1 cellular context compared by ENCODE assay signal in genomic region chr15:40793216-40793989, GRCh38.
TF ChIP-seq lines count a peak whose summit lies in the region.

No MANE protein-coding gene starts in this region.

TF ChIP-seq in H1, 55 proteins besides CTCF, POLR2A, EP300 and RAD21:
- TF ChIP-seq CBX5 (IDR thresholded peaks at IDR 0.05; ENCODE audit: low read depth, low read length), result no peak
- TF ChIP-seq, protein P1, sequence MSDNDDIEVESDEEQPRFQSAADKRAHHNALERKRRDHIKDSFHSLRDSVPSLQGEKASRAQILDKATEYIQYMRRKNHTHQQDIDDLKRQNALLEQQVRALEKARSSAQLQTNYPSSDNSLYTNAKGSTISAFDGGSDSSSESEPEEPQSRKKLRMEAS (IDR thresholded peaks at IDR 0.05), result no peak
- no peak for TF ChIP-seq CEBPB (IDR thresholded peaks at IDR 0.05; ENCODE audit: low read depth, low read length)
- TF ChIP-seq SUZ12 (IDR thresholded peaks at IDR 0.05; ENCODE audit: low read length), result no peak
- no peak for TF ChIP-seq SP1 (IDR thresholded peaks at IDR 0.05; ENCODE audit: low read depth, low read length)
- TF ChIP-seq CHD1 (IDR thresholded peaks at IDR 0.05; ENCODE audit: low read depth, low read length), result no peak
- no peak for TF ChIP-seq MAFK (IDR thresholded peaks at IDR 0.05; ENCODE audit: low read depth, low read length)
- no peak for TF ChIP-seq GABPA (IDR thresholded peaks at IDR 0.05; ENCODE audit: borderline replicate concordance, insufficient read depth, low read length)
- TF ChIP-seq YY1 (IDR thresholded peaks at IDR 0.05; ENCODE audit: low read depth, low read length), result no peak
- no peak for TF ChIP-seq RXRA (IDR thresholded peaks at IDR 0.05; ENCODE audit: insufficient read depth, low read depth, low read length)
- TF ChIP-seq SRF (IDR thresholded peaks at IDR 0.05; ENCODE audit: low read depth, low read length), result no peak
- no peak for TF ChIP-seq CBX8 (IDR thresholded peaks at IDR 0.05; ENCODE audit: borderline replicate concordance, low read depth, low read length)
- TF ChIP-seq SAP30 (IDR thresholded peaks at IDR 0.05; ENCODE audit: insufficient read depth, insufficient replicate concordance, low read length), result no peak
- TF ChIP-seq KDM5A (IDR thresholded peaks at IDR 0.05; ENCODE audit: low read length), result no peak
- TF ChIP-seq ASH2L (IDR thresholded peaks at IDR 0.05; ENCODE audit: low read length), result no peak
- TF ChIP-seq, protein P2, sequence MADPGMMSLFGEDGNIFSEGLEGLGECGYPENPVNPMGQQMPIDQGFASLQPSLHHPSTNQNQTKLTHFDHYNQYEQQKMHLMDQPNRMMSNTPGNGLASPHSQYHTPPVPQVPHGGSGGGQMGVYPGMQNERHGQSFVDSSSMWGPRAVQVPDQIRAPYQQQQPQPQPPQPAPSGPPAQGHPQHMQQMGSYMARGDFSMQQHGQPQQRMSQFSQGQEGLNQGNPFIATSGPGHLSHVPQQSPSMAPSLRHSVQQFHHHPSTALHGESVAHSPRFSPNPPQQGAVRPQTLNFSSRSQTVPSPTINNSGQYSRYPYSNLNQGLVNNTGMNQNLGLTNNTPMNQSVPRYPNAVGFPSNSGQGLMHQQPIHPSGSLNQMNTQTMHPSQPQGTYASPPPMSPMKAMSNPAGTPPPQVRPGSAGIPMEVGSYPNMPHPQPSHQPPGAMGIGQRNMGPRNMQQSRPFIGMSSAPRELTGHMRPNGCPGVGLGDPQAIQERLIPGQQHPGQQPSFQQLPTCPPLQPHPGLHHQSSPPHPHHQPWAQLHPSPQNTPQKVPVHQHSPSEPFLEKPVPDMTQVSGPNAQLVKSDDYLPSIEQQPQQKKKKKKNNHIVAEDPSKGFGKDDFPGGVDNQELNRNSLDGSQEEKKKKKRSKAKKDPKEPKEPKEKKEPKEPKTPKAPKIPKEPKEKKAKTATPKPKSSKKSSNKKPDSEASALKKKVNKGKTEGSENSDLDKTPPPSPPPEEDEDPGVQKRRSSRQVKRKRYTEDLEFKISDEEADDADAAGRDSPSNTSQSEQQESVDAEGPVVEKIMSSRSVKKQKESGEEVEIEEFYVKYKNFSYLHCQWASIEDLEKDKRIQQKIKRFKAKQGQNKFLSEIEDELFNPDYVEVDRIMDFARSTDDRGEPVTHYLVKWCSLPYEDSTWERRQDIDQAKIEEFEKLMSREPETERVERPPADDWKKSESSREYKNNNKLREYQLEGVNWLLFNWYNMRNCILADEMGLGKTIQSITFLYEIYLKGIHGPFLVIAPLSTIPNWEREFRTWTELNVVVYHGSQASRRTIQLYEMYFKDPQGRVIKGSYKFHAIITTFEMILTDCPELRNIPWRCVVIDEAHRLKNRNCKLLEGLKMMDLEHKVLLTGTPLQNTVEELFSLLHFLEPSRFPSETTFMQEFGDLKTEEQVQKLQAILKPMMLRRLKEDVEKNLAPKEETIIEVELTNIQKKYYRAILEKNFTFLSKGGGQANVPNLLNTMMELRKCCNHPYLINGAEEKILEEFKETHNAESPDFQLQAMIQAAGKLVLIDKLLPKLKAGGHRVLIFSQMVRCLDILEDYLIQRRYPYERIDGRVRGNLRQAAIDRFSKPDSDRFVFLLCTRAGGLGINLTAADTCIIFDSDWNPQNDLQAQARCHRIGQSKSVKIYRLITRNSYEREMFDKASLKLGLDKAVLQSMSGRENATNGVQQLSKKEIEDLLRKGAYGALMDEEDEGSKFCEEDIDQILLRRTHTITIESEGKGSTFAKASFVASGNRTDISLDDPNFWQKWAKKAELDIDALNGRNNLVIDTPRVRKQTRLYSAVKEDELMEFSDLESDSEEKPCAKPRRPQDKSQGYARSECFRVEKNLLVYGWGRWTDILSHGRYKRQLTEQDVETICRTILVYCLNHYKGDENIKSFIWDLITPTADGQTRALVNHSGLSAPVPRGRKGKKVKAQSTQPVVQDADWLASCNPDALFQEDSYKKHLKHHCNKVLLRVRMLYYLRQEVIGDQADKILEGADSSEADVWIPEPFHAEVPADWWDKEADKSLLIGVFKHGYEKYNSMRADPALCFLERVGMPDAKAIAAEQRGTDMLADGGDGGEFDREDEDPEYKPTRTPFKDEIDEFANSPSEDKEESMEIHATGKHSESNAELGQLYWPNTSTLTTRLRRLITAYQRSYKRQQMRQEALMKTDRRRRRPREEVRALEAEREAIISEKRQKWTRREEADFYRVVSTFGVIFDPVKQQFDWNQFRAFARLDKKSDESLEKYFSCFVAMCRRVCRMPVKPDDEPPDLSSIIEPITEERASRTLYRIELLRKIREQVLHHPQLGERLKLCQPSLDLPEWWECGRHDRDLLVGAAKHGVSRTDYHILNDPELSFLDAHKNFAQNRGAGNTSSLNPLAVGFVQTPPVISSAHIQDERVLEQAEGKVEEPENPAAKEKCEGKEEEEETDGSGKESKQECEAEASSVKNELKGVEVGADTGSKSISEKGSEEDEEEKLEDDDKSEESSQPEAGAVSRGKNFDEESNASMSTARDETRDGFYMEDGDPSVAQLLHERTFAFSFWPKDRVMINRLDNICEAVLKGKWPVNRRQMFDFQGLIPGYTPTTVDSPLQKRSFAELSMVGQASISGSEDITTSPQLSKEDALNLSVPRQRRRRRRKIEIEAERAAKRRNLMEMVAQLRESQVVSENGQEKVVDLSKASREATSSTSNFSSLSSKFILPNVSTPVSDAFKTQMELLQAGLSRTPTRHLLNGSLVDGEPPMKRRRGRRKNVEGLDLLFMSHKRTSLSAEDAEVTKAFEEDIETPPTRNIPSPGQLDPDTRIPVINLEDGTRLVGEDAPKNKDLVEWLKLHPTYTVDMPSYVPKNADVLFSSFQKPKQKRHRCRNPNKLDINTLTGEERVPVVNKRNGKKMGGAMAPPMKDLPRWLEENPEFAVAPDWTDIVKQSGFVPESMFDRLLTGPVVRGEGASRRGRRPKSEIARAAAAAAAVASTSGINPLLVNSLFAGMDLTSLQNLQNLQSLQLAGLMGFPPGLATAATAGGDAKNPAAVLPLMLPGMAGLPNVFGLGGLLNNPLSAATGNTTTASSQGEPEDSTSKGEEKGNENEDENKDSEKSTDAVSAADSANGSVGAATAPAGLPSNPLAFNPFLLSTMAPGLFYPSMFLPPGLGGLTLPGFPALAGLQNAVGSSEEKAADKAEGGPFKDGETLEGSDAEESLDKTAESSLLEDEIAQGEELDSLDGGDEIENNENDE (IDR thresholded peaks at IDR 0.05; ENCODE audit: insufficient replicate concordance, low read length), result no peak
- no peak for TF ChIP-seq NRF1 (IDR thresholded peaks at IDR 0.05; ENCODE audit: low read depth, low read length)
- TF ChIP-seq BRCA1 (IDR thresholded peaks at IDR 0.05; ENCODE audit: low read depth, low read length), result no peak
- TF ChIP-seq POLR2AphosphoS5 (IDR thresholded peaks at IDR 0.05; ENCODE audit: low read depth, low read length), result no peak
